Comparison of ENCODE assay signal across 17 cellular contexts in the genomic region with DNA sequence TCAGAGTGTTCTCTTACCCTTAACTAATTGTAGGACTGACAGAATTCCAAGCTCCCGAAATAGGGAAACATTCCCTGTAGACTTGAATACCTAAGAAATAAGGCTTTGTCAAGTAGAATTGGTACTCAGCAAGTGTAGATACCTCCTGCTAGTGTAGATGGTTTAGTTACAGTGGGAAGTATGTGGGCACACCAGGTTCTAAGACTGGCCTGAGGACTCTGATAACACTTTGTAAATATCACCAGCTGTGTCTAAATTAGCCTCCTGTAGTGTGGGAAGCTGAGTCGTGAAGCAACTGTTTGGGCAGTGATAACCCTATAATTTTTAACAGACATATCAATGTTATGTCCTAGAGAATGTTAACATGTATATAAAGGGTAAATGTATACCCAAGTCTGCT.
"Had no signal": no experiment of that assay in that cellular context is flagged by ENCODE, and none has a peak within 500 bp of the region (broad histone marks: within the 10 kb centered on the region; RNA-seq: fewer than 3 reads in every experiment).

No MANE protein-coding gene starts in this region.

- H3K4me1 ChIP-seq: transverse colon, vagina had no signal

- FAIRE-seq: frontal cortex had no signal

- H3K27me3 ChIP-seq: transverse colon, vagina had no signal

- DNase-seq: activated CD4-positive, alpha-beta T cell treated with anti-CD3 and anti-CD28 coated beads, Interleukin-2, amount 50 U/mL, for 4 hours; activated naive CD4-positive, alpha-beta T cell treated with anti-CD3 and anti-CD28 coated beads for 36 hours; activated naive CD8-positive, alpha-beta T cell treated with anti-CD3 and anti-CD28 coated beads, Interleukin-2, amount 50 U/mL, for 24 hours; aorta; dermis blood vessel endothelial cell; islet precursor cell; nucleus accumbens; right cardiac atrium; stimulated activated CD4-positive, alpha-beta T cell treated with anti-CD3 and anti-CD28 coated beads, Interleukin-4, amount 100 ng/mL, for 4 hours; stimulated activated CD8-positive, alpha-beta memory T cell treated with anti-CD3 and anti-CD28 coated beads, Interleukin-4, amount 100 ng/mL, for 48 hours; stimulated activated naive CD8-positive, alpha-beta T cell treated with anti-CD3 and anti-CD28 coated beads, Interleukin-15, Interleukin-2, amounts not matched to agents 100 U/mL and 50 U/mL, for 24 hours; transverse colon had no signal

- H3K4me3 ChIP-seq: smooth muscle cell, transverse colon, vagina had no signal

- H3K9me3 ChIP-seq: transverse colon, vagina had no signal

- H3K4me2 ChIP-seq: smooth muscle cell had no signal

- H3K27ac ChIP-seq: transverse colon, vagina had no signal

- H3K36me3 ChIP-seq: transverse colon, vagina had no signal

- ATAC-seq: activated CD4-positive, CD25-positive, alpha-beta regulatory T cell treated with anti-CD3 and anti-CD28 coated beads, Interleukin-2, amount 50 U/mL, for 24 hours; activated naive CD8-positive, alpha-beta T cell treated with anti-CD3 and anti-CD28 coated beads, Interleukin-2, amount 50 U/mL, for 24 hours; left lobe of liver; stimulated activated naive CD8-positive, alpha-beta T cell treated with anti-CD3 and anti-CD28 coated beads, Interleukin-15, Interleukin-2, amounts not matched to agents 100 U/mL and 50 U/mL, for 24 hours had no signal
